ENCODE assay signal across 13 cellular contexts in genomic region chr3:100107227-100107626, GRCh38. TPM values are rescaled to one million over a fixed set of nuclear protein-coding genes. Genes with fewer than 3 reads are reported as not detected.
A peak's percentile ranks its signal among the peaks of the same experiment; 100 is the strongest.
DNase-seq lines count a peak whose midpoint lies in the region; ATAC-seq, FAIRE-seq and TF ChIP-seq lines count a peak whose summit lies in the region.
"Had no signal": no experiment of that assay in that cellular context is flagged by ENCODE, and none has a peak within 500 bp of the region (broad histone marks: within the 10 kb centered on the region; RNA-seq: fewer than 3 reads in every experiment).

No MANE protein-coding gene starts in this region.

- ATAC-seq in Right ventricle myocardium superior (ENCODE audit: poor library complexity) (no peak), left colon (peak; percentile 75)
- ATAC-seq: activated CD8-positive, alpha-beta T cell treated with anti-CD3 and anti-CD28 coated beads, Interleukin-2, amount 10 ng/mL, durations not matched to agents 7 days and 5 days had no signal

- no peaks in the 10 kb centered on the region for H4K20me1 ChIP-seq in H9 (ENCODE audit: control insufficient read depth, insufficient read depth, insufficient read length)

- no peak overlapping the region for H2BK20ac ChIP-seq in H9 (ENCODE audit: low read depth, low read length, poor library complexity, severe bottlenecking)

- H3K27ac Mint-ChIP-seq in H9, result no peak overlapping the region
- no peak overlapping the region for H3K27ac Mint-ChIP-seq in CD14-positive monocyte

- no peak overlapping the region for H2BK120ac ChIP-seq in H9 (ENCODE audit: low read depth, low read length, poor library complexity, severe bottlenecking)

- H3K27me3 Mint-ChIP-seq in H9 (ENCODE audit: low read depth) (no peaks in the 10 kb centered on the region), CD14-positive monocyte (ENCODE audit: low read depth in 3 of 3) (no peaks in the 10 kb centered on the region)

- TF ChIP-seq CTCF in left ventricle myocardium inferior (IDR thresholded peaks at IDR 0.05; ENCODE audit: borderline replicate concordance) (no peak), bronchial epithelial cell (IDR thresholded peaks at IDR 0.05; ENCODE audit: insufficient read depth, low read length, severe bottlenecking) (no peak), H9 (conservative IDR thresholded peaks at IDR 0.05) (no peak), CD14-positive monocyte (IDR thresholded peaks at IDR 0.05) (no peak)

- no peaks in the 10 kb centered on the region for H3K9me3 Mint-ChIP-seq in H9
- no peaks in the 10 kb centered on the region for H3K9me3 Mint-ChIP-seq in CD14-positive monocyte

- no peak overlapping the region for H3K4ac ChIP-seq in H9 (ENCODE audit: low read depth, low read length)

- no CpG with 5 or more reads among the region's 3 CpGs for WGBS in H9 (ENCODE audit: extremely low coverage, insufficient read length, low lambda C conversion rate)

- H2BK15ac ChIP-seq in H9 (ENCODE audit: low read depth, low read length), result no peak overlapping the region

- H3K27ac ChIP-seq in left ventricle myocardium inferior (replicated peaks), result peak overlapping the region; percentile 84
- H3K27ac ChIP-seq in H9 (ENCODE audit: insufficient read length, low read depth, low read length), result no peak overlapping the region
- H3K27ac ChIP-seq: ovary had no signal

- no peak overlapping the region for H3K56ac ChIP-seq in H9 (ENCODE audit: insufficient read length, low read depth, low read length)

- H3K4me2 ChIP-seq in H9 (ENCODE audit: insufficient read depth, insufficient read length, low read length), result no peak overlapping the region

- H3K14ac ChIP-seq in H9 (ENCODE audit: insufficient read depth, low read length), result no peak overlapping the region

- H3K23me2 ChIP-seq in H9 (ENCODE audit: insufficient read length, low read depth, low read length, poor library complexity, severe bottlenecking), result no peaks in the 10 kb centered on the region

- intact Hi-C loops in left ventricle myocardium inferior (cut with micrococcal nuclease) (no loop called here), Right ventricle myocardium superior (cut with DNase I) (no loop called here), left colon (cut with DNase I, micrococcal nuclease) (no loop called here), CD14-positive monocyte (cut with micrococcal nuclease) (no loop called here)

- no peaks in the 10 kb centered on the region for H3K79me1 ChIP-seq in H9 (ENCODE audit: insufficient read depth, low read depth, low read length, poor library complexity, severe bottlenecking)

- H3K18ac ChIP-seq in H9 (ENCODE audit: insufficient read length, low read depth, low read length), result no peak overlapping the region

- H3K4me3 Mint-ChIP-seq in H9 (no peak overlapping the region), CD14-positive monocyte (no peak overlapping the region)
- H3K4me3 Mint-ChIP-seq: activated CD8-positive, alpha-beta T cell treated with anti-CD3 and anti-CD28 coated beads, Interleukin-2, amount 10 ng/mL, durations not matched to agents 7 days and 5 days had no signal

- H3K36me3 Mint-ChIP-seq in H9 (ENCODE audit: insufficient read depth in 1 of 3, low read depth in 3 of 3) (no peaks in the 10 kb centered on the region), CD14-positive monocyte (no peaks in the 10 kb centered on the region)

- no peak overlapping the region for H2BK12ac ChIP-seq in H9 (ENCODE audit: insufficient read length, low read depth, low read length)

- H2BK5ac ChIP-seq in H9 (ENCODE audit: insufficient read length, low read length), result no peak overlapping the region

- H3K4me3 ChIP-seq in left ventricle myocardium inferior (no peak overlapping the region), bronchial epithelial cell (ENCODE audit: low read depth, low read length) (no peak overlapping the region)
- H3K4me3 ChIP-seq: ovary had no signal

- H3K9me3 ChIP-seq in left ventricle myocardium inferior (replicated peaks) (no peaks in the 10 kb centered on the region), H9 (ENCODE audit: control insufficient read depth, low read depth, low read length) (no peaks in the 10 kb centered on the region)
- H3K9me3 ChIP-seq: ovary had no signal

- no peaks in the 10 kb centered on the region for H3K36me3 ChIP-seq in left ventricle myocardium inferior
- no peaks in the 10 kb centered on the region for H3K36me3 ChIP-seq in bronchial epithelial cell (ENCODE audit: control insufficient read depth, insufficient read depth, low read length)
- H3K36me3 ChIP-seq: ovary had no signal

- no peak overlapping the region for H2AFZ ChIP-seq in H9 (ENCODE audit: low read length)

- no peak overlapping the region for H2AK5ac ChIP-seq in H9 (ENCODE audit: insufficient read length, low read length)

- FAIRE-seq in bronchial epithelial cell (lab: Jason Lieb, UNC), result no peak

- H3K4me1 Mint-ChIP-seq in H9, result peaks cover 8 to 16% of the 10 kb centered on the region in 2 experiments; a peak in 3 of 4 replicates
- H3K4me1 Mint-ChIP-seq in CD14-positive monocyte, result peaks cover 13% of the 10 kb centered on the region

- H4K91ac ChIP-seq in H9 (ENCODE audit: insufficient read length, low read depth, low read length), result no peak overlapping the region

- no peak overlapping the region for H4K5ac ChIP-seq in H9 (ENCODE audit: insufficient read length, low read depth, low read length)

- H3K9ac ChIP-seq in H9 (ENCODE audit: extremely low read depth, insufficient read length, low read length), result no peak overlapping the region

- H3K23ac ChIP-seq in H9 (ENCODE audit: insufficient read length, low read depth, low read length), result no peak overlapping the region

- H3K79me2 ChIP-seq in H9 (ENCODE audit: insufficient read depth, low read length), result no peaks in the 10 kb centered on the region

- H3T11ph ChIP-seq in H9 (ENCODE audit: low read length), result no peak overlapping the region

- no peaks in the 10 kb centered on the region for H3K27me3 ChIP-seq in left ventricle myocardium inferior (ENCODE audit: low read depth)
- no peaks in the 10 kb centered on the region for H3K27me3 ChIP-seq in bronchial epithelial cell (ENCODE audit: control insufficient read depth, insufficient read depth, low read length)
- no peaks in the 10 kb centered on the region for H3K27me3 ChIP-seq in H9 (ENCODE audit: insufficient read depth, low read length)
- H3K27me3 ChIP-seq: ovary had no signal

- H3K4me1 ChIP-seq in left ventricle myocardium inferior (peaks cover 83% of the 10 kb centered on the region), H9 (ENCODE audit: insufficient read depth, low read length) (no peaks in the 10 kb centered on the region)

- DNase-seq in left ventricle myocardium inferior (no peak), Right ventricle myocardium superior (no peak), bronchial epithelial cell (ENCODE audit: low read depth) (peak; percentile 83), left colon (no peak), H9 (no peak), CD14-positive monocyte (ENCODE audit: low spot score) (no peak), NK-92 (lab: John Stamatoyannopoulos, UW; ENCODE audit: unreplicated experiment) (no peak)
- DNase-seq in stimulated activated naive CD4-positive, alpha-beta T cell treated with Interleukin-2 at 50 U/mL for 16 hours (lab: John Stamatoyannopoulos, UW), result no peak
- DNase-seq: activated CD8-positive, alpha-beta T cell treated with anti-CD3 and anti-CD28 coated beads, Interleukin-2, amount 10 ng/mL, durations not matched to agents 7 days and 5 days; activated naive CD4-positive, alpha-beta T cell treated with Interleukin-2 at 50 U/mL for 16 hours; central memory CD4-positive, alpha-beta T cell; ovary; SHP77 had no signal

- no peak overlapping the region for H4K8ac ChIP-seq in H9 (replicated peaks; ENCODE audit: insufficient read length, low read depth, low read length)

RNA-seq across cellular contexts. Expression of gene FILIP1L, which starts 7.1 kb away (rescaled TPM):
- total RNA-seq in left ventricle myocardium inferior (84.9 TPM), Right ventricle myocardium superior (39.3 TPM), bronchial epithelial cell (1.1 and 6.3 TPM in 2 replicates), left colon (10 to 100 TPM in 1 of 2 donors, 1 to 10 TPM in 1; 6.7 to 19.0 TPM), H9 (2021) (0.07 and 0.22 TPM in 2 replicates)
- under 1 TPM; 0.25 to 0.40 TPM for polyA plus RNA-seq in CD14-positive monocyte
